19 cellular contexts compared by ENCODE assay signal in genomic region chr2:10984418-10985130, GRCh38.
DNase-seq lines count a peak whose midpoint lies in the region; ATAC-seq and TF ChIP-seq lines count a peak whose summit lies in the region.
"Had no signal": no experiment of that assay in that cellular context is flagged by ENCODE, and none has a peak within 500 bp of the region (broad histone marks: within the 10 kb centered on the region; RNA-seq: fewer than 3 reads in every experiment).

No MANE protein-coding gene starts in this region.

- no peak for TF ChIP-seq EP300 in gastroesophageal sphincter (IDR thresholded peaks at IDR 0.05)

- TF ChIP-seq POLR2A in body of pancreas (IDR thresholded peaks at IDR 0.05) = no peak
- TF ChIP-seq POLR2A in gastroesophageal sphincter (IDR thresholded peaks at IDR 0.05) = no peak

- intact Hi-C loops in body of pancreas (cut with DNase I) = no loop called here
- intact Hi-C loops in left lung (cut with DNase I) = no loop called here
- intact Hi-C loops in sciatic nerve (cut with DNase I) = no loop called here

- H3K36me3 Mint-ChIP-seq in T-helper 2 cell treated with Interferon-gamma antibody and Interleukin-4, amounts not matched to agents 5 μg/mL and 100 μg/mL, for 36 hours (ENCODE audit: low read depth) = no peaks in the 10 kb centered on the region
- H3K36me3 Mint-ChIP-seq: CD8-positive, alpha-beta T cell had no signal

- no peaks in the 10 kb centered on the region for H3K36me3 ChIP-seq in body of pancreas (replicated peaks in 1 of 2; ENCODE audit: insufficient read depth in 1 of 2, low read depth in 2 of 2)
- H3K36me3 ChIP-seq in gastroesophageal sphincter = no peaks in the 10 kb centered on the region
- no peaks in the 10 kb centered on the region for H3K36me3 ChIP-seq in left lung
- H3K36me3 ChIP-seq: BLaER1 treated with 17β-estradiol and CSF1 and Interleukin-3, amounts not matched to agents 10 nM and 100 nM; Peyer's patch had no signal

- H3K9me3 ChIP-seq in body of pancreas (no peaks in the 10 kb centered on the region), gastroesophageal sphincter (no peaks in the 10 kb centered on the region), left lung (no peaks in the 10 kb centered on the region)
- H3K9me3 ChIP-seq: Peyer's patch had no signal

- ATAC-seq in body of pancreas = peak; percentile 28
- ATAC-seq in gastroesophageal sphincter = peak; percentile 18
- ATAC-seq in left lung = peak; percentile 45
- ATAC-seq in sciatic nerve = peak; percentile 90
- ATAC-seq: CD8-positive, alpha-beta T cell; GM12878 had no signal

- no peaks in the 10 kb centered on the region for H3K4me1 Mint-ChIP-seq in T-helper 2 cell treated with Interferon-gamma antibody and Interleukin-4, amounts not matched to agents 5 μg/mL and 100 μg/mL, for 36 hours (ENCODE audit: low read depth)

- H3K9me3 Mint-ChIP-seq in T-helper 2 cell treated with Interferon-gamma antibody and Interleukin-4, amounts not matched to agents 5 μg/mL and 100 μg/mL, for 36 hours = no peaks in the 10 kb centered on the region
- H3K9me3 Mint-ChIP-seq: CD8-positive, alpha-beta T cell had no signal

- H3K27ac ChIP-seq in body of pancreas (no peak overlapping the region), gastroesophageal sphincter (no peak overlapping the region), left lung (no peak overlapping the region)
- H3K27ac ChIP-seq: BLaER1 treated with 17β-estradiol and CSF1 and Interleukin-3, amounts not matched to agents 10 nM and 100 nM had no signal

- 70 to 80% methylated on average over 6 of the region's 6 CpGs for WGBS in body of pancreas, 2 donors
- 57 to 64% methylated on average over 4 to 6 of the region's 6 CpGs for WGBS in gastroesophageal sphincter (ENCODE audit: low coverage in 1 of 2), 2 donors

- peaks cover 3% of the 10 kb centered on the region for H3K27me3 Mint-ChIP-seq in T-helper 2 cell treated with Interferon-gamma antibody and Interleukin-4, amounts not matched to agents 5 μg/mL and 100 μg/mL, for 36 hours (ENCODE audit: low read depth)

- H3K27me3 ChIP-seq in body of pancreas (no peaks in the 10 kb centered on the region), gastroesophageal sphincter (peaks cover 19% of the 10 kb centered on the region), left lung (peaks cover 0 to 5% of the 10 kb centered on the region in 2 donors)
- H3K27me3 ChIP-seq: BLaER1 treated with 17β-estradiol and CSF1 and Interleukin-3, amounts not matched to agents 10 nM and 100 nM; Peyer's patch had no signal

- H3K4me1 ChIP-seq in body of pancreas = peaks cover 6% of the 10 kb centered on the region
- H3K4me1 ChIP-seq in gastroesophageal sphincter = no peaks in the 10 kb centered on the region
- no peaks in the 10 kb centered on the region for H3K4me1 ChIP-seq in left lung
- H3K4me1 ChIP-seq: BLaER1 treated with 17β-estradiol and CSF1 and Interleukin-3, amounts not matched to agents 10 nM and 100 nM; Peyer's patch had no signal

- H3K4me3 Mint-ChIP-seq in T-helper 2 cell treated with Interferon-gamma antibody and Interleukin-4, amounts not matched to agents 5 μg/mL and 100 μg/mL, for 36 hours = no peak overlapping the region
- H3K4me3 Mint-ChIP-seq: CD8-positive, alpha-beta T cell had no signal

- TF ChIP-seq CTCF in body of pancreas (IDR thresholded peaks at IDR 0.05) (no peak), gastroesophageal sphincter (IDR thresholded peaks at IDR 0.05) (no peak), left lung (IDR thresholded peaks at IDR 0.05) (no peak)

- no peak overlapping the region for H3K4me3 ChIP-seq in body of pancreas
- no peak overlapping the region for H3K4me3 ChIP-seq in gastroesophageal sphincter
- H3K4me3 ChIP-seq in left lung = no peak overlapping the region
- H3K4me3 ChIP-seq: BLaER1 treated with 17β-estradiol and CSF1 and Interleukin-3, amounts not matched to agents 10 nM and 100 nM; GM12878; Peyer's patch had no signal

- no peak for DNase-seq in body of pancreas
- DNase-seq in left lung = peak in 1 of 2 donors; percentile 28
- DNase-seq in sciatic nerve (ENCODE audit: low spot score) = no peak
- DNase-seq in NOMO-1 (lab: John Stamatoyannopoulos, UW; ENCODE audit: unreplicated experiment in 2 of 2) = no peak
- no peak for DNase-seq in inferior parietal cortex (ENCODE audit: extremely low spot score)
- DNase-seq in T-helper 2 cell treated with Interferon-gamma antibody and Interleukin-4, amounts not matched to agents 5 μg/mL and 100 μg/mL, for 36 hours (ENCODE audit: low spot score) = no peak
- DNase-seq: Calu3; CD8-positive, alpha-beta T cell; EL; GOT3; NCI-H1092 treated with DMSO at 0.1 percent for 48 hours; NCI-H146; NCI-H2029 treated with DMSO at 0.1 percent for 48 hours; NCI-H526 treated with DMSO at 0.1 percent for 48 hours; SHP77 treated with DMSO at 0.1 percent for 48 hours had no signal

- H3K27ac Mint-ChIP-seq in T-helper 2 cell treated with Interferon-gamma antibody and Interleukin-4, amounts not matched to agents 5 μg/mL and 100 μg/mL, for 36 hours = no peak overlapping the region
- H3K27ac Mint-ChIP-seq: CD8-positive, alpha-beta T cell had no signal

Comparison
In these comparisons a context has a peak if more than half of its experiments do, and no peak if none do; other contexts are left out.
1. ATAC-seq: peak in every context shown above with its lines; median percentile 90 in sciatic nerve; 45 in left lung; 28 in body of pancreas; 18 in gastroesophageal sphincter.